In genomic region chr10:58810751-58811150, GRCh38 we compare ENCODE assay signal across 21 cellular contexts.
"Had no signal": no experiment of that assay in that cellular context is flagged by ENCODE, and none has a peak within 500 bp of the region (broad histone marks: within the 10 kb centered on the region; RNA-seq: fewer than 3 reads in every experiment).

No MANE protein-coding gene starts in this region.

- H3K36me3 ChIP-seq: gastrocnemius medialis, ovary, thyroid gland, upper lobe of left lung, vagina had no signal

- H3K4me1 Mint-ChIP-seq: immature natural killer cell; naive thymus-derived CD4-positive, alpha-beta T cell; neural crest cell had no signal

- H3K4me3 ChIP-seq: dorsolateral prefrontal cortex, esophagus muscularis mucosa, gastrocnemius medialis, lung, ovary, suprapubic skin, thyroid gland, upper lobe of left lung, vagina had no signal

- H3K4me1 ChIP-seq: gastrocnemius medialis, suprapubic skin, upper lobe of left lung, vagina had no signal

- H3K4me3 Mint-ChIP-seq: immature natural killer cell; naive thymus-derived CD4-positive, alpha-beta T cell; neural crest cell had no signal

- H3K27ac Mint-ChIP-seq: immature natural killer cell; naive thymus-derived CD4-positive, alpha-beta T cell had no signal

- H3K36me3 Mint-ChIP-seq: immature natural killer cell; naive thymus-derived CD4-positive, alpha-beta T cell had no signal

- H3K27ac ChIP-seq: dorsolateral prefrontal cortex, epithelial cell of prostate, esophagus muscularis mucosa, gastrocnemius medialis, ovary, suprapubic skin, thyroid gland, upper lobe of left lung, vagina had no signal

- DNase-seq: cortex of kidney; dorsolateral prefrontal cortex; effector memory CD4-positive, alpha-beta T cell; gastrocnemius medialis; immature natural killer cell; left ventricle myocardium superior; mesenchymal stem cell; naive thymus-derived CD4-positive, alpha-beta T cell; ovary; right cardiac atrium; small intestine; stimulated activated CD4-positive, alpha-beta T cell treated with anti-CD3 and anti-CD28 coated beads, Interleukin-2, amount 100 ng/mL, for 48 hours; stimulated activated naive CD8-positive, alpha-beta T cell treated with anti-CD3 and anti-CD28 coated beads, Interleukin-15, Interleukin-2, amounts not matched to agents 100 U/mL and 50 U/mL, for 24 hours; upper lobe of left lung had no signal

- H3K27me3 ChIP-seq: dorsolateral prefrontal cortex, esophagus muscularis mucosa, gastrocnemius medialis, ovary, suprapubic skin, thyroid gland, upper lobe of left lung, vagina had no signal

- H3K9me3 ChIP-seq: esophagus muscularis mucosa, gastrocnemius medialis, ovary, suprapubic skin, thyroid gland, upper lobe of left lung, vagina had no signal

- ATAC-seq: gastrocnemius medialis; left ventricle myocardium superior; naive thymus-derived CD4-positive, alpha-beta T cell; right cardiac atrium; stimulated activated naive CD8-positive, alpha-beta T cell treated with anti-CD3 and anti-CD28 coated beads, Interleukin-15, Interleukin-2, amounts not matched to agents 100 U/mL and 50 U/mL, for 24 hours had no signal
